In genomic region chr1:41950820-41951219, GRCh38 we compare ENCODE assay signal across 19 cellular contexts. TPM values are rescaled to one million over a fixed set of nuclear protein-coding genes. Genes with fewer than 3 reads are reported as not detected.
DNase-seq lines count a peak whose midpoint lies in the region; ATAC-seq and TF ChIP-seq lines count a peak whose summit lies in the region.
"Had no signal": no experiment of that assay in that cellular context is flagged by ENCODE, and none has a peak within 500 bp of the region (broad histone marks: within the 10 kb centered on the region; RNA-seq: fewer than 3 reads in every experiment).

No MANE protein-coding gene starts in this region.

- H3K4me1 Mint-ChIP-seq in activated T-cell treated with anti-CD3 and anti-CD28 coated beads, Interleukin-2, amount 50 U/mL, for 4 hours (ENCODE audit: low read depth): peaks cover 21% of the 10 kb centered on the region
- H3K4me1 Mint-ChIP-seq in activated T-helper 2 cell treated with anti-CD3 and anti-CD28 coated beads, Interferon-gamma antibody, Interleukin-2, Interleukin-4, amounts not matched to agents 10 μg/mL and 5 μg/mL and 100 μg/mL, durations not matched to agents 14 hours and 24 hours and 36 hours (ENCODE audit: low read depth): peaks cover 14% of the 10 kb centered on the region
- peaks cover 20% of the 10 kb centered on the region for H3K4me1 Mint-ChIP-seq in stimulated activated effector memory CD8-positive, alpha-beta T cell treated with anti-CD3 and anti-CD28 coated beads, Interleukin-12 subunit alpha, Interleukin-12 subunit beta, amount 100 ng/mL, for 72 hours
- H3K4me1 Mint-ChIP-seq in activated CD8-positive, alpha-beta memory T cell treated with anti-CD3 and anti-CD28 coated beads, Interleukin-2, amount 10 ng/mL, durations not matched to agents 7 days and 5 days: peaks cover 18% of the 10 kb centered on the region

- peak; percentile 85 to 86 for ATAC-seq in activated T-cell treated with anti-CD3 and anti-CD28 coated beads, Interleukin-2, amount 50 U/mL, for 4 hours
- ATAC-seq in GM18868 (IDR thresholded peaks at IDR 0.05; ENCODE audit: unreplicated experiment): peak; percentile 60
- peak; percentile 88 for ATAC-seq in stimulated activated effector memory CD8-positive, alpha-beta T cell treated with anti-CD3 and anti-CD28 coated beads, Interleukin-12 subunit alpha, Interleukin-12 subunit beta, amount 100 ng/mL, for 72 hours
- no peak for ATAC-seq in activated CD8-positive, alpha-beta memory T cell treated with anti-CD3 and anti-CD28 coated beads, Interleukin-2, amount 10 ng/mL, durations not matched to agents 7 days and 5 days
- ATAC-seq in gastrocnemius medialis: no peak
- ATAC-seq in HG03439 (IDR thresholded peaks at IDR 0.05; ENCODE audit: unreplicated experiment): no peak
- ATAC-seq: left cardiac atrium, upper lobe of right lung had no signal

- intact Hi-C loops in activated T-helper 2 cell treated with anti-CD3 and anti-CD28 coated beads, Interferon-gamma antibody, Interleukin-2, Interleukin-4, amounts not matched to agents 10 μg/mL and 5 μg/mL and 100 μg/mL, durations not matched to agents 14 hours and 24 hours and 36 hours (cut with micrococcal nuclease): no loop called here
- intact Hi-C loops in gastrocnemius medialis (cut with DNase I; ENCODE audit: low total_unique reads): no loop called here

- peak overlapping the region; percentile 25 for H3K27ac Mint-ChIP-seq in activated T-helper 2 cell treated with anti-CD3 and anti-CD28 coated beads, Interferon-gamma antibody, Interleukin-2, Interleukin-4, amounts not matched to agents 10 μg/mL and 5 μg/mL and 100 μg/mL, durations not matched to agents 14 hours and 24 hours and 36 hours
- peak overlapping the region; percentile 62 for H3K27ac Mint-ChIP-seq in stimulated activated effector memory CD8-positive, alpha-beta T cell treated with anti-CD3 and anti-CD28 coated beads, Interleukin-12 subunit alpha, Interleukin-12 subunit beta, amount 100 ng/mL, for 72 hours
- H3K27ac Mint-ChIP-seq in activated CD8-positive, alpha-beta memory T cell treated with anti-CD3 and anti-CD28 coated beads, Interleukin-2, amount 10 ng/mL, durations not matched to agents 7 days and 5 days: no peak overlapping the region
- H3K27ac Mint-ChIP-seq: CD4-positive, alpha-beta T cell had no signal

- no peaks in the 10 kb centered on the region for H3K9me3 ChIP-seq in gastrocnemius medialis
- H3K9me3 ChIP-seq: neutrophil, stomach, upper lobe of right lung had no signal

- H3K36me3 Mint-ChIP-seq in activated T-cell treated with anti-CD3 and anti-CD28 coated beads, Interleukin-2, amount 50 U/mL, for 4 hours (ENCODE audit: insufficient read depth): peaks cover 15% of the 10 kb centered on the region
- peaks cover 8% of the 10 kb centered on the region for H3K36me3 Mint-ChIP-seq in activated T-helper 2 cell treated with anti-CD3 and anti-CD28 coated beads, Interferon-gamma antibody, Interleukin-2, Interleukin-4, amounts not matched to agents 10 μg/mL and 5 μg/mL and 100 μg/mL, durations not matched to agents 14 hours and 24 hours and 36 hours (ENCODE audit: low read depth)
- no peaks in the 10 kb centered on the region for H3K36me3 Mint-ChIP-seq in stimulated activated effector memory CD8-positive, alpha-beta T cell treated with anti-CD3 and anti-CD28 coated beads, Interleukin-12 subunit alpha, Interleukin-12 subunit beta, amount 100 ng/mL, for 72 hours
- H3K36me3 Mint-ChIP-seq in activated CD8-positive, alpha-beta memory T cell treated with anti-CD3 and anti-CD28 coated beads, Interleukin-2, amount 10 ng/mL, durations not matched to agents 7 days and 5 days: peaks cover 14% of the 10 kb centered on the region

- DNase-seq in activated T-cell treated with anti-CD3 and anti-CD28 coated beads, Interleukin-2, amount 50 U/mL, for 4 hours: no peak
- DNase-seq in activated T-cell treated with anti-CD3 and anti-CD28 coated beads, Interleukin-2, amount 50 U/mL, for 48 hours: no peak
- DNase-seq in activated T-helper 2 cell treated with anti-CD3 and anti-CD28 coated beads, Interferon-gamma antibody, Interleukin-2, Interleukin-4, amounts not matched to agents 10 μg/mL and 5 μg/mL and 100 μg/mL, durations not matched to agents 14 hours and 24 hours and 36 hours (ENCODE audit: low spot score): no peak
- peak in 1 of 2 donors; percentile 40 for DNase-seq in stimulated activated effector memory CD8-positive, alpha-beta T cell treated with anti-CD3 and anti-CD28 coated beads, Interleukin-12 subunit alpha, Interleukin-12 subunit beta, amount 100 ng/mL, for 72 hours (ENCODE audit: low spot score in 2 of 2)
- DNase-seq in activated CD8-positive, alpha-beta memory T cell treated with anti-CD3 and anti-CD28 coated beads, Interleukin-2, amount 10 ng/mL, durations not matched to agents 7 days and 5 days: no peak
- DNase-seq in gastrocnemius medialis: no peak
- DNase-seq: CD4-positive, alpha-beta T cell; DMS53; effector memory CD4-positive, alpha-beta T cell; left cardiac atrium; NCI-H1930; NCI-H510A; Right ventricle myocardium superior; stomach; upper lobe of right lung; WERI-Rb-1 had no signal

- H3K27ac ChIP-seq in gastrocnemius medialis: no peak overlapping the region
- H3K27ac ChIP-seq: neutrophil, stomach, upper lobe of right lung, WERI-Rb-1 had no signal

- no peaks in the 10 kb centered on the region for H3K36me3 ChIP-seq in gastrocnemius medialis
- H3K36me3 ChIP-seq: neutrophil, stomach, upper lobe of right lung, WERI-Rb-1 had no signal

- H3K9me3 Mint-ChIP-seq in activated T-cell treated with anti-CD3 and anti-CD28 coated beads, Interleukin-2, amount 50 U/mL, for 4 hours: peaks cover 23% of the 10 kb centered on the region
- peaks cover 33% of the 10 kb centered on the region for H3K9me3 Mint-ChIP-seq in activated T-helper 2 cell treated with anti-CD3 and anti-CD28 coated beads, Interferon-gamma antibody, Interleukin-2, Interleukin-4, amounts not matched to agents 10 μg/mL and 5 μg/mL and 100 μg/mL, durations not matched to agents 14 hours and 24 hours and 36 hours
- peaks cover 10% of the 10 kb centered on the region for H3K9me3 Mint-ChIP-seq in stimulated activated effector memory CD8-positive, alpha-beta T cell treated with anti-CD3 and anti-CD28 coated beads, Interleukin-12 subunit alpha, Interleukin-12 subunit beta, amount 100 ng/mL, for 72 hours
- peaks cover 22% of the 10 kb centered on the region for H3K9me3 Mint-ChIP-seq in activated CD8-positive, alpha-beta memory T cell treated with anti-CD3 and anti-CD28 coated beads, Interleukin-2, amount 10 ng/mL, durations not matched to agents 7 days and 5 days (ENCODE audit: low read depth)

- no peak overlapping the region for H3K4me3 ChIP-seq in gastrocnemius medialis
- H3K4me3 ChIP-seq: stomach, upper lobe of right lung had no signal

- TF ChIP-seq POLR2A in gastrocnemius medialis (IDR thresholded peaks at IDR 0.05): no peak

- peaks cover 4% of the 10 kb centered on the region in 2 donors for H3K4me1 ChIP-seq in gastrocnemius medialis
- H3K4me1 ChIP-seq: upper lobe of right lung had no signal

- no peak for TF ChIP-seq CTCF in gastrocnemius medialis (IDR thresholded peaks at IDR 0.05 in 4 of 5, conservative IDR thresholded peaks at IDR 0.05 in 1 of 5)

- no peak overlapping the region for H3K4me3 Mint-ChIP-seq in activated T-cell treated with anti-CD3 and anti-CD28 coated beads, Interleukin-2, amount 50 U/mL, for 4 hours
- H3K4me3 Mint-ChIP-seq in activated T-helper 2 cell treated with anti-CD3 and anti-CD28 coated beads, Interferon-gamma antibody, Interleukin-2, Interleukin-4, amounts not matched to agents 10 μg/mL and 5 μg/mL and 100 μg/mL, durations not matched to agents 14 hours and 24 hours and 36 hours (ENCODE audit: low read depth): no peak overlapping the region
- H3K4me3 Mint-ChIP-seq in stimulated activated effector memory CD8-positive, alpha-beta T cell treated with anti-CD3 and anti-CD28 coated beads, Interleukin-12 subunit alpha, Interleukin-12 subunit beta, amount 100 ng/mL, for 72 hours: no peak overlapping the region
- no peak overlapping the region for H3K4me3 Mint-ChIP-seq in activated CD8-positive, alpha-beta memory T cell treated with anti-CD3 and anti-CD28 coated beads, Interleukin-2, amount 10 ng/mL, durations not matched to agents 7 days and 5 days
- H3K4me3 Mint-ChIP-seq: CD4-positive, alpha-beta T cell had no signal

- H3K27me3 ChIP-seq in gastrocnemius medialis: no peaks in the 10 kb centered on the region
- H3K27me3 ChIP-seq: neutrophil, stomach, upper lobe of right lung had no signal

- H3K27me3 Mint-ChIP-seq in activated T-cell treated with anti-CD3 and anti-CD28 coated beads, Interleukin-2, amount 50 U/mL, for 4 hours (ENCODE audit: low read depth): no peaks in the 10 kb centered on the region
- no peaks in the 10 kb centered on the region for H3K27me3 Mint-ChIP-seq in activated T-helper 2 cell treated with anti-CD3 and anti-CD28 coated beads, Interferon-gamma antibody, Interleukin-2, Interleukin-4, amounts not matched to agents 10 μg/mL and 5 μg/mL and 100 μg/mL, durations not matched to agents 14 hours and 24 hours and 36 hours (ENCODE audit: low read depth)
- no peaks in the 10 kb centered on the region for H3K27me3 Mint-ChIP-seq in activated CD8-positive, alpha-beta memory T cell treated with anti-CD3 and anti-CD28 coated beads, Interleukin-2, amount 10 ng/mL, durations not matched to agents 7 days and 5 days
- H3K27me3 Mint-ChIP-seq: CD4-positive, alpha-beta T cell had no signal

- in situ Hi-C loops in gastrocnemius medialis (cut with MboI; ENCODE audit: low sequenced_read_pairs in 4 of 4): no loop called here

- CTCF ChIA-PET in activated CD8-positive, alpha-beta memory T cell treated with anti-CD3 and anti-CD28 coated beads, Interleukin-2, amount 10 ng/mL, durations not matched to agents 7 days and 5 days (lab: Charles Lee): interaction anchor here (1.0 kb wide), 2 partner anchors 9 to 14 kb away, joined by 3 read pairs; no protein-coding TSS in a partner anchor

RNA-seq across cellular contexts. Expression of gene HIVEP3, which starts 32.1 kb away (rescaled TPM):
- total RNA-seq in activated T-cell treated with anti-CD3 and anti-CD28 coated beads, Interleukin-2, amount 50 U/mL, for 4 hours: 100 to 1,000 TPM; 107 to 117 (median 114) TPM
- total RNA-seq in activated T-helper 2 cell treated with anti-CD3 and anti-CD28 coated beads, Interferon-gamma antibody, Interleukin-2, Interleukin-4, amounts not matched to agents 10 μg/mL and 5 μg/mL and 100 μg/mL, durations not matched to agents 14 hours and 24 hours and 36 hours: 33.7 and 34.2 TPM in 2 replicates
- 10 to 100 TPM; 15.1 to 18.1 TPM for total RNA-seq in activated CD8-positive, alpha-beta memory T cell treated with anti-CD3 and anti-CD28 coated beads, Interleukin-2, amount 10 ng/mL, durations not matched to agents 7 days and 5 days
- total RNA-seq in gastrocnemius medialis: 1 to 10 TPM in 2 of 4 donors, under 1 TPM in 2; 0.80 to 1.8 (median 1.3) TPM

Comparison
In these comparisons a context has a peak if more than half of its experiments do, and no peak if none do; other contexts are left out.
1. ATAC-seq: peak in activated T-cell treated with anti-CD3 and anti-CD28 coated beads, Interleukin-2, amount 50 U/mL, for 4 hours (2 of 2), GM18868 (single experiment) and stimulated activated effector memory CD8-positive, alpha-beta T cell treated with anti-CD3 and anti-CD28 coated beads, Interleukin-12 subunit alpha, Interleukin-12 subunit beta, amount 100 ng/mL, for 72 hours (single experiment); none in activated CD8-positive, alpha-beta memory T cell treated with anti-CD3 and anti-CD28 coated beads, Interleukin-2, amount 10 ng/mL, durations not matched to agents 7 days and 5 days (single experiment), gastrocnemius medialis (0 of 2) and HG03439 (single experiment).
2. RNA of gene HIVEP3, which starts 32.1 kb away (total RNA-seq): 107 to 117 TPM in activated T-cell treated with anti-CD3 and anti-CD28 coated beads, Interleukin-2, amount 50 U/mL, for 4 hours, 33.7 to 34.2 TPM in activated T-helper 2 cell treated with anti-CD3 and anti-CD28 coated beads, Interferon-gamma antibody, Interleukin-2, Interleukin-4, amounts not matched to agents 10 μg/mL and 5 μg/mL and 100 μg/mL, durations not matched to agents 14 hours and 24 hours and 36 hours and 15.1 to 18.1 TPM in activated CD8-positive, alpha-beta memory T cell treated with anti-CD3 and anti-CD28 coated beads, Interleukin-2, amount 10 ng/mL, durations not matched to agents 7 days and 5 days; 0.80 to 1.8 TPM in gastrocnemius medialis; every median in the first group is over 4 times any median in the second.